In genomic region chr1:6260433-6260934, GRCh38 we compare ENCODE assay signal across 2 cellular contexts.
TF ChIP-seq lines count a peak whose summit lies in the region.

No MANE protein-coding gene starts in this region.

TF ChIP-seq in K562, 482 proteins besides CTCF, POLR2A, EP300 and RAD21 (continues in another document):
- peak in 1 of 2 experiments; percentile 87 for TF ChIP-seq E2F6 (IDR thresholded peaks at IDR 0.05; ENCODE audit: borderline replicate concordance in 1 of 2, extremely low read depth in 1 of 2, insufficient read depth in 1 of 2, insufficient read length in 1 of 2, low read depth in 1 of 2, low read length in 1 of 2, poor library complexity in 1 of 2, severe bottlenecking in 1 of 2)
- peak; percentile 8; the same call in 1 of the 2 replicates for TF ChIP-seq EGR1 (conservative IDR thresholded peaks at IDR 0.05)
- TF ChIP-seq RUNX1 (IDR thresholded peaks at IDR 0.05; ENCODE audit: low read depth), result no peak
- no peak for TF ChIP-seq NCOA2 (IDR thresholded peaks at IDR 0.05; ENCODE audit: partially characterized antibody in 2 of 2)
- peak; percentile 20; the same call in 1 of the 2 replicates for TF ChIP-seq RB1 (IDR thresholded peaks at IDR 0.05; ENCODE audit: low read depth)
- no peak for TF ChIP-seq MCM2 (IDR thresholded peaks at IDR 0.05; ENCODE audit: low read depth)
- TF ChIP-seq ZBTB1 (CRISPR knock-in tag; IDR thresholded peaks at IDR 0.05; ENCODE audit: borderline replicate concordance, low read depth), result no peak
- TF ChIP-seq TAF7 (tag; IDR thresholded peaks at IDR 0.05), result no peak
- no peak for TF ChIP-seq HSF4 (CRISPR knock-in tag; IDR thresholded peaks at IDR 0.05; ENCODE audit: borderline replicate concordance)
- TF ChIP-seq PPARD (CRISPR knock-in tag; IDR thresholded peaks at IDR 0.05), result no peak
- TF ChIP-seq KDM2B (CRISPR knock-in tag; IDR thresholded peaks at IDR 0.05), result peak; percentile 94
- TF ChIP-seq SAP30 (IDR thresholded peaks at IDR 0.05; ENCODE audit: borderline replicate concordance, insufficient read depth, low read depth, low read length, poor library complexity, severe bottlenecking), result no peak
- no peak for TF ChIP-seq RBM14 (IDR thresholded peaks at IDR 0.05; ENCODE audit: borderline replicate concordance, insufficient read depth, low read depth, low read length)
- no peak for TF ChIP-seq C11orf30 (IDR thresholded peaks at IDR 0.05; ENCODE audit: low read depth)
- peak; percentile 38 for TF ChIP-seq PCBP1 (IDR thresholded peaks at IDR 0.05; ENCODE audit: low read depth, low read length, poor library complexity, severe bottlenecking)
- TF ChIP-seq, protein P1, sequence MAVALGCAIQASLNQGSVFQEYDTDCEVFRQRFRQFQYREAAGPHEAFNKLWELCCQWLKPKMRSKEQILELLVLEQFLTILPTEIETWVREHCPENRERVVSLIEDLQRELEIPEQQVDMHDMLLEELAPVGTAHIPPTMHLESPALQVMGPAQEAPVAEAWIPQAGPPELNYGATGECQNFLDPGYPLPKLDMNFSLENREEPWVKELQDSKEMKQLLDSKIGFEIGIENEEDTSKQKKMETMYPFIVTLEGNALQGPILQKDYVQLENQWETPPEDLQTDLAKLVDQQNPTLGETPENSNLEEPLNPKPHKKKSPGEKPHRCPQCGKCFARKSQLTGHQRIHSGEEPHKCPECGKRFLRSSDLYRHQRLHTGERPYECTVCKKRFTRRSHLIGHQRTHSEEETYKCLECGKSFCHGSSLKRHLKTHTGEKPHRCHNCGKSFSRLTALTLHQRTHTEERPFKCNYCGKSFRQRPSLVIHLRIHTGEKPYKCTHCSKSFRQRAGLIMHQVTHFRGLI (CRISPR knock-in tag; IDR thresholded peaks at IDR 0.05), result no peak
- TF ChIP-seq SAFB (IDR thresholded peaks at IDR 0.05; ENCODE audit: borderline replicate concordance, low read depth, low read length), result 0 out of 2 replicates have a peak, but pooled peaks have one; percentile 8
- TF ChIP-seq RNF2 (IDR thresholded peaks at IDR 0.05), result no peak
- TF ChIP-seq ZNF740 (CRISPR knock-in tag; IDR thresholded peaks at IDR 0.05), result 0 out of 2 replicates have a peak, but pooled peaks have one; percentile 14
- no peak for TF ChIP-seq ZNF740 (tag; IDR thresholded peaks at IDR 0.05)
- TF ChIP-seq, protein P2, sequence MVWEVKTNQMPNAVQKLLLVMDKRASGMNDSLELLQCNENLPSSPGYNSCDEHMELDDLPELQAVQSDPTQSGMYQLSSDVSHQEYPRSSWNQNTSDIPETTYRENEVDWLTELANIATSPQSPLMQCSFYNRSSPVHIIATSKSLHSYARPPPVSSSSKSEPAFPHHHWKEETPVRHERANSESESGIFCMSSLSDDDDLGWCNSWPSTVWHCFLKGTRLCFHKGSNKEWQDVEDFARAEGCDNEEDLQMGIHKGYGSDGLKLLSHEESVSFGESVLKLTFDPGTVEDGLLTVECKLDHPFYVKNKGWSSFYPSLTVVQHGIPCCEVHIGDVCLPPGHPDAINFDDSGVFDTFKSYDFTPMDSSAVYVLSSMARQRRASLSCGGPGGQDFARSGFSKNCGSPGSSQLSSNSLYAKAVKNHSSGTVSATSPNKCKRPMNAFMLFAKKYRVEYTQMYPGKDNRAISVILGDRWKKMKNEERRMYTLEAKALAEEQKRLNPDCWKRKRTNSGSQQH (CRISPR knock-in tag; IDR thresholded peaks at IDR 0.05), result no peak
- no peak for TF ChIP-seq NUFIP1 (IDR thresholded peaks at IDR 0.05; ENCODE audit: partially characterized antibody)
- no peak for TF ChIP-seq NKRF (IDR thresholded peaks at IDR 0.05; ENCODE audit: borderline replicate concordance)
- TF ChIP-seq SIRT6 (IDR thresholded peaks at IDR 0.05; ENCODE audit: low read depth, low read length), result no peak
- TF ChIP-seq CTBP1 (IDR thresholded peaks at IDR 0.05; ENCODE audit: borderline replicate concordance), result peak; percentile 6; the same call in 1 of the 2 replicates
- no peak for TF ChIP-seq RFX1 (IDR thresholded peaks at IDR 0.05)
- TF ChIP-seq ZNF780A (CRISPR knock-in tag; IDR thresholded peaks at IDR 0.05), result no peak
- TF ChIP-seq MYNN (IDR thresholded peaks at IDR 0.05), result no peak
- no peak for TF ChIP-seq MYNN (CRISPR knock-in tag; IDR thresholded peaks at IDR 0.05)

TF ChIP-seq in liver, 16 proteins besides CTCF, POLR2A, EP300 and RAD21:
- TF ChIP-seq, protein P3, sequence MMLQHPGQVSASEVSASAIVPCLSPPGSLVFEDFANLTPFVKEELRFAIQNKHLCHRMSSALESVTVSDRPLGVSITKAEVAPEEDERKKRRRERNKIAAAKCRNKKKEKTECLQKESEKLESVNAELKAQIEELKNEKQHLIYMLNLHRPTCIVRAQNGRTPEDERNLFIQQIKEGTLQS (IDR thresholded peaks at IDR 0.05), result no peak
- no peak for TF ChIP-seq MAX (IDR thresholded peaks at IDR 0.05)
- TF ChIP-seq GABPA (IDR thresholded peaks at IDR 0.05 in 1 of 2, conservative IDR thresholded peaks at IDR 0.05 in 1 of 2), result no peak
- TF ChIP-seq YY1 (IDR thresholded peaks at IDR 0.05), result no peak
- no peak for TF ChIP-seq EGR1 (IDR thresholded peaks at IDR 0.05; ENCODE audit: low read depth in 2 of 2)
- no peak for TF ChIP-seq TAF1 (conservative IDR thresholded peaks at IDR 0.05)
- no peak for TF ChIP-seq FOXA2 (IDR thresholded peaks at IDR 0.05)
- no peak for TF ChIP-seq HNF4A (conservative IDR thresholded peaks at IDR 0.05)
- no peak for TF ChIP-seq FOXA1 (IDR thresholded peaks at IDR 0.05)
- no peak for TF ChIP-seq HNF4G (IDR thresholded peaks at IDR 0.05)
- no peak for TF ChIP-seq SP1 (IDR thresholded peaks at IDR 0.05)
- TF ChIP-seq RXRA (IDR thresholded peaks at IDR 0.05), result no peak
- TF ChIP-seq, protein P4, sequence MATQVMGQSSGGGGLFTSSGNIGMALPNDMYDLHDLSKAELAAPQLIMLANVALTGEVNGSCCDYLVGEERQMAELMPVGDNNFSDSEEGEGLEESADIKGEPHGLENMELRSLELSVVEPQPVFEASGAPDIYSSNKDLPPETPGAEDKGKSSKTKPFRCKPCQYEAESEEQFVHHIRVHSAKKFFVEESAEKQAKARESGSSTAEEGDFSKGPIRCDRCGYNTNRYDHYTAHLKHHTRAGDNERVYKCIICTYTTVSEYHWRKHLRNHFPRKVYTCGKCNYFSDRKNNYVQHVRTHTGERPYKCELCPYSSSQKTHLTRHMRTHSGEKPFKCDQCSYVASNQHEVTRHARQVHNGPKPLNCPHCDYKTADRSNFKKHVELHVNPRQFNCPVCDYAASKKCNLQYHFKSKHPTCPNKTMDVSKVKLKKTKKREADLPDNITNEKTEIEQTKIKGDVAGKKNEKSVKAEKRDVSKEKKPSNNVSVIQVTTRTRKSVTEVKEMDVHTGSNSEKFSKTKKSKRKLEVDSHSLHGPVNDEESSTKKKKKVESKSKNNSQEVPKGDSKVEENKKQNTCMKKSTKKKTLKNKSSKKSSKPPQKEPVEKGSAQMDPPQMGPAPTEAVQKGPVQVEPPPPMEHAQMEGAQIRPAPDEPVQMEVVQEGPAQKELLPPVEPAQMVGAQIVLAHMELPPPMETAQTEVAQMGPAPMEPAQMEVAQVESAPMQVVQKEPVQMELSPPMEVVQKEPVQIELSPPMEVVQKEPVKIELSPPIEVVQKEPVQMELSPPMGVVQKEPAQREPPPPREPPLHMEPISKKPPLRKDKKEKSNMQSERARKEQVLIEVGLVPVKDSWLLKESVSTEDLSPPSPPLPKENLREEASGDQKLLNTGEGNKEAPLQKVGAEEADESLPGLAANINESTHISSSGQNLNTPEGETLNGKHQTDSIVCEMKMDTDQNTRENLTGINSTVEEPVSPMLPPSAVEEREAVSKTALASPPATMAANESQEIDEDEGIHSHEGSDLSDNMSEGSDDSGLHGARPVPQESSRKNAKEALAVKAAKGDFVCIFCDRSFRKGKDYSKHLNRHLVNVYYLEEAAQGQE (IDR thresholded peaks at IDR 0.05), result no peak
TF ChIP-seq in liver: peak in this region for 0.
